ENCODE assay signal across 17 cellular contexts in genomic region chr5:67197536-67197935, GRCh38. TPM values are rescaled to one million over a fixed set of nuclear protein-coding genes. Genes with fewer than 3 reads are reported as not detected.
DNase-seq lines count a peak whose midpoint lies in the region; ATAC-seq and TF ChIP-seq lines count a peak whose summit lies in the region.
"Had no signal": no experiment of that assay in that cellular context is flagged by ENCODE, and none has a peak within 500 bp of the region (broad histone marks: within the 10 kb centered on the region; RNA-seq: fewer than 3 reads in every experiment).

No MANE protein-coding gene starts in this region.

- no peaks in the 10 kb centered on the region for H3K27me3 ChIP-seq in gastroesophageal sphincter
- H3K27me3 ChIP-seq: MG63 had no signal

- no peaks in the 10 kb centered on the region for H3K9me3 ChIP-seq in gastroesophageal sphincter
- H3K9me3 ChIP-seq: MG63 had no signal

- peaks cover 4 to 34% of the 10 kb centered on the region in 2 donors for H3K36me3 Mint-ChIP-seq in activated naive CD4-positive, alpha-beta T cell treated with anti-CD3 and anti-CD28 coated beads, Interleukin-2, amount 50 U/mL, for 72 hours
- peaks cover 18% of the 10 kb centered on the region for H3K36me3 Mint-ChIP-seq in IgD-negative memory B cell

- H3K4me3 Mint-ChIP-seq in IgD-negative memory B cell, result peak overlapping the region; percentile 95 to 98 (median 98)
- H3K4me3 Mint-ChIP-seq: HFFc6 had no signal

- WGBS in gastroesophageal sphincter (ENCODE audit: low coverage in 1 of 2), 2 donors, result 87 to 91% methylated on average over 1 of the region's 1 CpG

- peak; percentile 66 to 92 for ATAC-seq in activated naive CD4-positive, alpha-beta T cell treated with anti-CD3 and anti-CD28 coated beads, Interleukin-2, amount 50 U/mL, for 72 hours
- ATAC-seq in left lobe of liver (peak; percentile 29), gastroesophageal sphincter (no peak)
- ATAC-seq: HepG2 had no signal

- peaks cover 0 to 14% (median 0%) of the 10 kb centered on the region in 3 donors for H3K4me1 ChIP-seq in gastroesophageal sphincter

- H3K36me3 ChIP-seq in gastroesophageal sphincter, result no peaks in the 10 kb centered on the region
- H3K36me3 ChIP-seq: MG63 had no signal

- no peak overlapping the region for H3K4me3 ChIP-seq in gastroesophageal sphincter
- H3K4me3 ChIP-seq: MG63 had no signal

- H3K27me3 Mint-ChIP-seq in IgD-negative memory B cell, result peaks cover 2% of the 10 kb centered on the region

- peaks cover 42 to 58% (median 53%) of the 10 kb centered on the region in 3 donors for H3K4me1 Mint-ChIP-seq in IgD-negative memory B cell

- TF ChIP-seq CTCF in gastroesophageal sphincter (IDR thresholded peaks at IDR 0.05), result no peak

- H3K9me3 Mint-ChIP-seq in activated naive CD4-positive, alpha-beta T cell treated with anti-CD3 and anti-CD28 coated beads, Interleukin-2, amount 50 U/mL, for 72 hours, result peaks cover 4 to 28% of the 10 kb centered on the region in 2 donors
- H3K9me3 Mint-ChIP-seq in IgD-negative memory B cell, result peaks cover 0 to 3% (median 0%) of the 10 kb centered on the region in 3 donors
- H3K9me3 Mint-ChIP-seq: HFFc6 had no signal

- DNase-seq in activated naive CD4-positive, alpha-beta T cell treated with anti-CD3 and anti-CD28 coated beads, Interleukin-2, amount 50 U/mL, for 72 hours (ENCODE audit: low spot score in 2 of 2), result no peak
- DNase-seq in activated naive CD4-positive, alpha-beta T cell treated with anti-CD3 and anti-CD28 coated beads, Interleukin-2, amount 50 U/mL, for 16 hours, result no peak
- DNase-seq in left lobe of liver (ENCODE audit: low spot score) (no peak), cerebellar nuclear complex (lab: John Stamatoyannopoulos, UW) (no peak)
- DNase-seq: COR-L47, HFFc6, MG63, NCI-H1092, NCI-H524, SIG-M5 had no signal

- no peak overlapping the region for H3K27ac Mint-ChIP-seq in activated naive CD4-positive, alpha-beta T cell treated with anti-CD3 and anti-CD28 coated beads, Interleukin-2, amount 50 U/mL, for 72 hours
- peak overlapping the region; percentile 95 to 99 (median 99) for H3K27ac Mint-ChIP-seq in IgD-negative memory B cell
- H3K27ac Mint-ChIP-seq: HFFc6 had no signal

- peak overlapping the region; percentile 4 for H3K27ac ChIP-seq in temporal lobe (ENCODE audit: low read depth, low read length)
- H3K27ac ChIP-seq in gastroesophageal sphincter, result no peak overlapping the region
- H3K27ac ChIP-seq: KMS-11 had no signal

- no peak for TF ChIP-seq POLR2A in gastroesophageal sphincter (IDR thresholded peaks at IDR 0.05)

- TF ChIP-seq EP300 in gastroesophageal sphincter (IDR thresholded peaks at IDR 0.05), result no peak

RNA-seq across cellular contexts. Expression of gene CD180, which starts 0.9 kb away (rescaled TPM):
- total RNA-seq in activated naive CD4-positive, alpha-beta T cell treated with anti-CD3 and anti-CD28 coated beads, Interleukin-2, amount 50 U/mL, for 72 hours, result not detected
- polyA plus RNA-seq in IgD-negative memory B cell, result 99.1 TPM
- total RNA-seq in left lobe of liver, result 0.38 TPM
- 0.25 TPM for total RNA-seq in temporal lobe
- 1 to 10 TPM in 2 of 4 donors, under 1 TPM in 1, not detected in 1; 0.27 to 2.2 (median 1.2) TPM for total RNA-seq in gastroesophageal sphincter
- total RNA-seq: A673, H4, HepG2, HFFc6 had no signal
- polyA plus RNA-seq: HepG2 had no signal

Comparison
In these comparisons a context has a peak if more than half of its experiments do, and no peak if none do; other contexts are left out.
1. H3K27ac Mint-ChIP-seq: peak in IgD-negative memory B cell (3 of 3); none in activated naive CD4-positive, alpha-beta T cell treated with anti-CD3 and anti-CD28 coated beads, Interleukin-2, amount 50 U/mL, for 72 hours (0 of 2).